ENCODE assay signal across 16 cellular contexts in genomic region chr20:13397300-13397724, GRCh38.
DNase-seq lines count a peak whose midpoint lies in the region; ATAC-seq, FAIRE-seq and TF ChIP-seq lines count a peak whose summit lies in the region.
"Had no signal": no experiment of that assay in that cellular context is flagged by ENCODE, and none has a peak within 500 bp of the region (broad histone marks: within the 10 kb centered on the region; RNA-seq: fewer than 3 reads in every experiment).

No MANE protein-coding gene starts in this region.

- H3K9me3 Mint-ChIP-seq in activated T-cell treated with anti-CD3 and anti-CD28 coated beads, Interleukin-2, amount 50 U/mL, for 24 hours, result no peaks in the 10 kb centered on the region
- H3K9me3 Mint-ChIP-seq: activated B cell treated with CpG ODN at 0.5 μM for 24 hours, GM23338, type B pancreatic cell had no signal

- peaks cover 12% of the 10 kb centered on the region for H3K4me1 Mint-ChIP-seq in activated T-cell treated with anti-CD3 and anti-CD28 coated beads, Interleukin-2, amount 50 U/mL, for 24 hours (ENCODE audit: low read depth)
- H3K4me1 Mint-ChIP-seq: activated B cell treated with CpG ODN at 0.5 μM for 24 hours had no signal

- no peaks in the 10 kb centered on the region for H3K9me3 ChIP-seq in small intestine (ENCODE audit: control insufficient read depth, low read depth)

- peaks cover 34% of the 10 kb centered on the region for H3K36me3 Mint-ChIP-seq in activated T-cell treated with anti-CD3 and anti-CD28 coated beads, Interleukin-2, amount 50 U/mL, for 24 hours (ENCODE audit: low read depth)

- no peak for DNase-seq in activated T-cell treated with anti-CD3 and anti-CD28 coated beads, Interleukin-2, amount 50 U/mL, for 24 hours
- DNase-seq in activated T-cell treated with anti-CD3 and anti-CD28 coated beads, Interleukin-2, amount 50 U/mL, for 48 hours, result no peak
- DNase-seq in fibroblast of pulmonary artery (ENCODE audit: low read depth), result peak; percentile 12
- peak; percentile 20 for DNase-seq in stromal cell of bone marrow (ENCODE audit: low read depth)
- no peak for DNase-seq in small intestine
- no peak for DNase-seq in effector CD4-positive, alpha-beta T cell
- DNase-seq: activated B cell treated with CpG ODN at 0.5 μM for 24 hours; kidney; naive thymus-derived CD8-positive, alpha-beta T cell; NK-92 treated with Interleukin-12 subunit alpha and Interleukin-12 subunit beta, amount 100 ng/mL, for 24 hours had no signal

- FAIRE-seq in small intestine (lab: Jason Lieb, UNC), result no peak
- FAIRE-seq: A204.1, kidney had no signal

- no peak for TF ChIP-seq CTCF in fibroblast of pulmonary artery (IDR thresholded peaks at IDR 0.05; ENCODE audit: low read length, missing control alignments)

- H3K4me3 Mint-ChIP-seq in activated T-cell treated with anti-CD3 and anti-CD28 coated beads, Interleukin-2, amount 50 U/mL, for 24 hours, result no peak overlapping the region
- H3K4me3 Mint-ChIP-seq: activated B cell treated with CpG ODN at 0.5 μM for 24 hours; GM23338; naive thymus-derived CD8-positive, alpha-beta T cell; type B pancreatic cell had no signal

- WGBS in small intestine, 3 donors, result 85 to 92% (median 88%) methylated on average over 1 of the region's 1 CpG

- H3K27ac Mint-ChIP-seq in activated T-cell treated with anti-CD3 and anti-CD28 coated beads, Interleukin-2, amount 50 U/mL, for 24 hours, result peak overlapping the region; percentile 48
- H3K27ac Mint-ChIP-seq: activated B cell treated with CpG ODN at 0.5 μM for 24 hours; GM23338; naive thymus-derived CD8-positive, alpha-beta T cell; type B pancreatic cell had no signal

- no peaks in the 10 kb centered on the region for H3K27me3 ChIP-seq in small intestine (ENCODE audit: control insufficient read depth in 2 of 2, insufficient read depth in 2 of 2, low read length in 2 of 2)

- no peak overlapping the region for H3K27ac ChIP-seq in small intestine (ENCODE audit: low read depth in 1 of 2, low read length in 1 of 2)
- H3K27ac ChIP-seq: SK-N-MC had no signal

- H3K36me3 ChIP-seq in small intestine (ENCODE audit: control insufficient read depth in 2 of 2, insufficient read depth in 2 of 2, low read length in 2 of 2), result no peaks in the 10 kb centered on the region

- no peaks in the 10 kb centered on the region for H3K27me3 Mint-ChIP-seq in activated T-cell treated with anti-CD3 and anti-CD28 coated beads, Interleukin-2, amount 50 U/mL, for 24 hours
- H3K27me3 Mint-ChIP-seq: activated B cell treated with CpG ODN at 0.5 μM for 24 hours; naive thymus-derived CD8-positive, alpha-beta T cell; type B pancreatic cell had no signal

- ATAC-seq in HG03442 (IDR thresholded peaks at IDR 0.05; ENCODE audit: unreplicated experiment) (peak; percentile 52), HG03354 (IDR thresholded peaks at IDR 0.05; ENCODE audit: poor library complexity, severe bottlenecking, unreplicated experiment) (no peak)
- ATAC-seq: GM23338; naive thymus-derived CD8-positive, alpha-beta T cell had no signal

- H3K4me1 ChIP-seq in small intestine (ENCODE audit: control insufficient read depth in 2 of 2, insufficient read depth in 1 of 2, low read depth in 1 of 2, low read length in 1 of 2), result peaks cover 0 to under 1% of the 10 kb centered on the region in 2 donors

- no peak overlapping the region for H3K4me3 ChIP-seq in fibroblast of pulmonary artery (replicated peaks; ENCODE audit: low read depth, low read length)
- no peak overlapping the region for H3K4me3 ChIP-seq in small intestine (ENCODE audit: low read depth in 1 of 2, low read length in 2 of 2)
- H3K4me3 ChIP-seq: GM23338, SK-N-MC had no signal

Comparison
In these comparisons a context has a peak if more than half of its experiments do, and no peak if none do; other contexts are left out.
1. DNase-seq: peak in fibroblast of pulmonary artery (single experiment) and stromal cell of bone marrow (single experiment); none in activated T-cell treated with anti-CD3 and anti-CD28 coated beads, Interleukin-2, amount 50 U/mL, for 24 hours (single experiment), activated T-cell treated with anti-CD3 and anti-CD28 coated beads, Interleukin-2, amount 50 U/mL, for 48 hours (0 of 2), small intestine (single experiment) and effector CD4-positive, alpha-beta T cell (single experiment).